25 cellular contexts compared by ENCODE assay signal in genomic region chr7:108989319-108989718, GRCh38.
"Had no signal": no experiment of that assay in that cellular context is flagged by ENCODE, and none has a peak within 500 bp of the region (broad histone marks: within the 10 kb centered on the region; RNA-seq: fewer than 3 reads in every experiment).

No MANE protein-coding gene starts in this region.

- H3K36me3 ChIP-seq: colonic mucosa, esophagus squamous epithelium, gastrocnemius medialis, heart right ventricle, left lung, lower lobe of right lung had no signal

- H3K9me3 Mint-ChIP-seq: endodermal cell, mesothelial cell of epicardium had no signal

- H3K27me3 ChIP-seq: colonic mucosa, esophagus squamous epithelium, gastrocnemius medialis, heart right ventricle, left lung had no signal

- H3K27ac Mint-ChIP-seq: dendritic cell treated with granulocyte-macrophage colony-stimulating factor and Interleukin-4, amounts not matched to agents 40 ng/mL and 50 ng/mL, for 4 days; effector memory CD8-positive, alpha-beta T cell; endodermal cell; mesothelial cell of epicardium had no signal

- ATAC-seq: effector memory CD8-positive, alpha-beta T cell; esophagus mucosa; gastrocnemius medialis; heart right ventricle; left cardiac atrium; left lung; left ventricle myocardium superior; lower lobe of right lung; mucosa of descending colon had no signal

- H3K4me3 ChIP-seq: colonic mucosa, esophagus squamous epithelium, gastrocnemius medialis, heart right ventricle, left lung, lower lobe of right lung, mucosa of descending colon had no signal

- H3K4me3 Mint-ChIP-seq: dendritic cell treated with granulocyte-macrophage colony-stimulating factor and Interleukin-4, amounts not matched to agents 40 ng/mL and 50 ng/mL, for 4 days; effector memory CD8-positive, alpha-beta T cell; endodermal cell; mesothelial cell of epicardium had no signal

- DNase-seq: cerebellar nuclear complex; colonic mucosa; cortex of kidney; effector CD8-positive, alpha-beta T cell; effector memory CD8-positive, alpha-beta T cell; endodermal cell; erythroblast; esophagus squamous epithelium; foreskin fibroblast; foreskin melanocyte; gastrocnemius medialis; glutamatergic neuron; head of caudate nucleus; heart right ventricle; hippocampal formation; left cardiac atrium; left lung; left ventricle myocardium superior; lower lobe of right lung; mesenchymal stem cell; mucosa of descending colon had no signal

- H3K27me3 Mint-ChIP-seq: dendritic cell treated with granulocyte-macrophage colony-stimulating factor and Interleukin-4, amounts not matched to agents 40 ng/mL and 50 ng/mL, for 4 days; effector memory CD8-positive, alpha-beta T cell had no signal

- H3K4me1 ChIP-seq: colonic mucosa, esophagus squamous epithelium, gastrocnemius medialis, heart right ventricle, left lung, lower lobe of right lung had no signal

- H3K9me3 ChIP-seq: colonic mucosa, esophagus squamous epithelium, gastrocnemius medialis, left lung, lower lobe of right lung had no signal

- H3K36me3 Mint-ChIP-seq: mesothelial cell of epicardium had no signal

- H3K27ac ChIP-seq: colonic mucosa, epithelial cell of prostate, esophagus squamous epithelium, gastrocnemius medialis, heart right ventricle, left lung, lower lobe of right lung had no signal
